ENCODE assay signal across 8 cellular contexts in genomic region chr1:159089184-159089791, GRCh38. TPM values are rescaled to one million over a fixed set of nuclear protein-coding genes. Genes with fewer than 3 reads are reported as not detected.
DNase-seq lines count a peak whose midpoint lies in the region; ATAC-seq and TF ChIP-seq lines count a peak whose summit lies in the region.

No MANE protein-coding gene starts in this region.

- TF ChIP-seq CTCF in GM12865 (IDR thresholded peaks at IDR 0.05; ENCODE audit: insufficient read depth, low read depth, low read length, missing control alignments) (peak; percentile 76), WTC11 (IDR thresholded peaks at IDR 0.05) (peak; percentile 64), uterus (IDR thresholded peaks at IDR 0.05) (peak in 2 of 4 experiments; percentile 15 to 25)

- H3K36me3 ChIP-seq in uterus, result no peaks in the 10 kb centered on the region

- H3K9me3 Mint-ChIP-seq in WTC11, result no peaks in the 10 kb centered on the region
- H3K9me3 Mint-ChIP-seq in memory B cell, result no peaks in the 10 kb centered on the region

- no peaks in the 10 kb centered on the region for H3K9me3 ChIP-seq in uterus

- intact Hi-C loops in uterus (cut with DNase I; ENCODE audit: low total_unique reads), result no loop called here

- DNase-seq in GM12865 (ENCODE audit: low read depth) (peak; percentile 60), WTC11 (ENCODE audit: low spot score) (no peak), memory B cell (ENCODE audit: low spot score in 2 of 2) (peak in 1 of 2 donors; percentile 38), COLO668 (lab: John Stamatoyannopoulos, UW; ENCODE audit: unreplicated experiment) (no peak), HCEC 1CT (no peak), uterus (no peak)
- DNase-seq in activated CD4-positive, CD25-positive, alpha-beta regulatory T cell treated with anti-CD3 and anti-CD28 coated beads, Interleukin-2, amount 50 U/mL, for 72 hours, result no peak

- H3K27ac Mint-ChIP-seq in WTC11, result no peak overlapping the region
- peak overlapping the region; percentile 67 for H3K27ac Mint-ChIP-seq in memory B cell

- no peak for TF ChIP-seq POLR2A in uterus (IDR thresholded peaks at IDR 0.05)

- ATAC-seq in HG02623 (IDR thresholded peaks at IDR 0.05; ENCODE audit: unreplicated experiment) (peak; percentile 38), WTC11 (peak; percentile 43; the same call in 1 of the 2 replicates), memory B cell (ENCODE audit: low read depth) (peak; percentile 46)

- H3K36me3 Mint-ChIP-seq in WTC11 (no peaks in the 10 kb centered on the region), memory B cell (peaks cover 2% of the 10 kb centered on the region)

- H3K4me3 Mint-ChIP-seq in WTC11 (no peak overlapping the region), memory B cell (no peak overlapping the region)

- no peaks in the 10 kb centered on the region for H3K4me1 Mint-ChIP-seq in WTC11
- H3K4me1 Mint-ChIP-seq in memory B cell, result peaks cover 25% of the 10 kb centered on the region

- POLR2A ChIA-PET in WTC11 (lab: Charles Lee), result no interaction called here

- H3K27ac ChIP-seq in uterus, result no peak overlapping the region

- CTCF ChIA-PET in WTC11 (lab: Charles Lee), result interaction anchor here (0.8 to 2.1 kb wide), 14 partner anchors 9 to 478 kb away, joined by 3 to 15 read pairs (median 4); no protein-coding TSS in a partner anchor

- H3K27me3 ChIP-seq in uterus, result no peaks in the 10 kb centered on the region

- no peaks in the 10 kb centered on the region for H3K4me1 ChIP-seq in uterus

- H3K27me3 Mint-ChIP-seq in WTC11 (ENCODE audit: low read depth) (no peaks in the 10 kb centered on the region), memory B cell (no peaks in the 10 kb centered on the region)

- H3K4me3 ChIP-seq in GM12865 (ENCODE audit: low read depth, low read length), result no peak overlapping the region
- no peak overlapping the region for H3K4me3 ChIP-seq in uterus

TF ChIP-seq in WTC11, 78 proteins besides CTCF, POLR2A, EP300 and RAD21:
- TF ChIP-seq IRF1 (CRISPR knock-in tag; IDR thresholded peaks at IDR 0.05) (no peak), TCF7 (CRISPR knock-in tag; IDR thresholded peaks at IDR 0.05; ENCODE audit: low read depth) (no peak), ZNF317 (CRISPR knock-in tag; IDR thresholded peaks at IDR 0.05; ENCODE audit: borderline replicate concordance, low read depth) (no peak), SMAD3 (CRISPR knock-in tag; IDR thresholded peaks at IDR 0.05; ENCODE audit: borderline replicate concordance) (no peak), ZNF263 (CRISPR knock-in tag; IDR thresholded peaks at IDR 0.05; ENCODE audit: low read depth) (no peak), ZMAT4 (CRISPR knock-in tag; IDR thresholded peaks at IDR 0.05) (no peak), NFATC4 (CRISPR knock-in tag; IDR thresholded peaks at IDR 0.05) (no peak), AFF4 (CRISPR knock-in tag; IDR thresholded peaks at IDR 0.05; ENCODE audit: borderline replicate concordance) (no peak), ESRRA (CRISPR knock-in tag; IDR thresholded peaks at IDR 0.05; ENCODE audit: borderline replicate concordance) (no peak), EMX1 (CRISPR knock-in tag; IDR thresholded peaks at IDR 0.05) (no peak), GRHL2 (CRISPR knock-in tag; IDR thresholded peaks at IDR 0.05; ENCODE audit: insufficient replicate concordance, severe bottlenecking) (no peak), ZNF281 (CRISPR knock-in tag; IDR thresholded peaks at IDR 0.05) (no peak)

RNA-seq across cellular contexts. Expression of gene AIM2, which starts 12.7 kb away (rescaled TPM):
- total RNA-seq in WTC11 (2021) (1.1 to 1.6 TPM (median 1.4 TPM) in 3 replicates), uterus (1 to 10 TPM in 1 of 4 donors, under 1 TPM in 1, not detected in 2; 0.55 to 4.1 TPM)
